Comparison of ENCODE assay signal across 12 cellular contexts in the genomic region with DNA sequence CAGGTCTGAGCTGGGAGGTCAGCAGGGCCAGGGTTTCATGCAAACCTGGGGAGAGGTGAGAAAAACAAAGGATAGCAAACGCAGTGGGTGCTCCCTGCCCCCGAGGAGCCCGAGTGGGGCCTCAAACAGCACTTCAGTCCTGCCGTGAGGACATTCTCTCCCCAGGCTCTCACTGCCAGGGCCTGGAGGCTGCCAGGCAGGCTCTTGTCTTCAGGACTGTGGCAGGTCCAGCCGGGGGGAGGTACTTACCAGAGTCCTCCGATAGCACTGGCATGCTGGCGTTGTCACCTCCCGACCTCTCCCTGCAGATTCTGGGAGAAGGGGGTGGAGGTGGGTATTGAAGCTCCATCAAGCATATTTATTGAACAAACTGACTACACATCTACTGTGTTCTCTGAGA. TPM values are rescaled to one million over a fixed set of nuclear protein-coding genes. Genes with fewer than 3 reads are reported as not detected.
DNase-seq lines count a peak whose midpoint lies in the region; ATAC-seq and TF ChIP-seq lines count a peak whose summit lies in the region.
"Had no signal": no experiment of that assay in that cellular context is flagged by ENCODE, and none has a peak within 500 bp of the region (broad histone marks: within the 10 kb centered on the region; RNA-seq: fewer than 3 reads in every experiment).

No MANE protein-coding gene starts in this region.

- no peak for TF ChIP-seq CTCF in PC-9 (conservative IDR thresholded peaks at IDR 0.05)
- TF ChIP-seq CTCF in neural progenitor cell (IDR thresholded peaks at IDR 0.05), result no peak

- intact Hi-C loops in PC-9 (cut with micrococcal nuclease; ENCODE audit: unreplicated experiment) (no loop called here), Right ventricle myocardium superior (cut with DNase I) (no loop called here)

- no peak overlapping the region for H3K9ac ChIP-seq in neural progenitor cell

- DNase-seq in ELF-1 (ENCODE audit: low read depth, low spot score) (peak; percentile 20), PC-9 (no peak), Right ventricle myocardium superior (peak; percentile 89), neural progenitor cell (ENCODE audit: low spot score) (peak; percentile 27), DMS114 treated with DMSO at 0.1 percent for 48 hours (lab: John Stamatoyannopoulos, UW; ENCODE audit: unreplicated experiment) (no peak), SHP77 (lab: John Stamatoyannopoulos, UW) (no peak), NCI-H526 treated with DMSO at 0.1 percent for 48 hours (lab: John Stamatoyannopoulos, UW) (no peak)
- DNase-seq: effector CD8-positive, alpha-beta T cell; hippocampal formation; KG1; NCI-H2107 had no signal

- peak overlapping the region; percentile 88 for H3K4me3 Mint-ChIP-seq in neural progenitor cell

- peaks cover 7% of the 10 kb centered on the region for H3K36me3 Mint-ChIP-seq in neural progenitor cell

- H3K27ac ChIP-seq in PC-9 (no peak overlapping the region), neural progenitor cell (no peak overlapping the region)

- CTCF ChIA-PET in PC-9 (lab: Charles Lee), result interaction anchor here (0.7 kb wide), 1 partner anchor 70 kb away, joined by 4 read pairs; no protein-coding TSS in a partner anchor

- peaks cover 22% of the 10 kb centered on the region for H3K27me3 Mint-ChIP-seq in neural progenitor cell (ENCODE audit: insufficient read depth, low read depth)

- no peaks in the 10 kb centered on the region for H3K9me2 ChIP-seq in PC-9 (ENCODE audit: insufficient read depth)

- H3K36me3 ChIP-seq in PC-9 (ENCODE audit: low read depth) (peaks cover 7% of the 10 kb centered on the region; the same call in 1 of the 2 replicates), neural progenitor cell (no peaks in the 10 kb centered on the region)

- H3K27ac Mint-ChIP-seq in neural progenitor cell, result no peak overlapping the region

- POLR2A ChIA-PET in PC-9 (lab: Charles Lee; ENCODE audit: unreplicated experiment), result interaction anchor here (0.5 kb wide), 1 partner anchor 106 kb away, joined by 13 read pairs; no protein-coding TSS in a partner anchor

- peaks cover 12% of the 10 kb centered on the region; the same call in 1 of the 2 replicates for H3F3A ChIP-seq in PC-9 (ENCODE audit: insufficient read depth, low read depth)
- peaks cover 20% of the 10 kb centered on the region for H3F3A ChIP-seq in neural progenitor cell (ENCODE audit: low read depth)

- H3K27me3 ChIP-seq in PC-9 (ENCODE audit: insufficient read depth, low read depth) (no peaks in the 10 kb centered on the region), neural progenitor cell (peaks cover 44% of the 10 kb centered on the region)

- peaks cover 26% of the 10 kb centered on the region for H3K4me1 Mint-ChIP-seq in neural progenitor cell

- H3K9me3 Mint-ChIP-seq in neural progenitor cell, result peaks cover 10% of the 10 kb centered on the region

- H3K9me3 ChIP-seq in PC-9 (ENCODE audit: insufficient read depth, low read depth) (no peaks in the 10 kb centered on the region), neural progenitor cell (ENCODE audit: low read depth) (no peaks in the 10 kb centered on the region)

- peak; percentile 73 for ATAC-seq in Right ventricle myocardium superior (ENCODE audit: poor library complexity)

- H3K4me2 ChIP-seq in PC-9 (peak overlapping the region; percentile 84), neural progenitor cell (no peak overlapping the region)

- H4K20me1 ChIP-seq in PC-9 (ENCODE audit: insufficient read depth) (no peaks in the 10 kb centered on the region), neural progenitor cell (ENCODE audit: low read depth) (no peaks in the 10 kb centered on the region)

- H2AFZ ChIP-seq in PC-9, result no peak overlapping the region
- H2AFZ ChIP-seq in neural progenitor cell (replicated peaks), result no peak overlapping the region

- BruUV-seq in PC-9 (replicated peaks; lab: Mats Ljungman, UMichigan), result no TSS peak

- H3K4me3 ChIP-seq in PC-9, result peak overlapping the region; percentile 60; the same call in 1 of the 2 replicates
- H3K4me3 ChIP-seq in neural progenitor cell, result no peak overlapping the region

- H3K4me1 ChIP-seq in PC-9 (replicated peaks; ENCODE audit: insufficient read depth) (peaks cover 10% of the 10 kb centered on the region), neural progenitor cell (peaks cover 8% of the 10 kb centered on the region)

- H3K79me2 ChIP-seq in PC-9 (ENCODE audit: low read depth) (peaks cover 8% of the 10 kb centered on the region; the same call in 1 of the 2 replicates), neural progenitor cell (ENCODE audit: low read depth) (no peaks in the 10 kb centered on the region)

RNA-seq across cellular contexts. Expression of a gene that starts 1.3 kb away (rescaled TPM):
- total RNA-seq in PC-9 (2021) (17.4 and 22.0 TPM in 2 replicates), Right ventricle myocardium superior (48.5 TPM), neural progenitor cell (ENCODE audit: low replicate concordance) (6.1 and 7.0 TPM in 2 replicates)

RNA-seq across cellular contexts. Expression of a gene that starts 15.3 kb away (rescaled TPM):
- total RNA-seq in PC-9 (2021) (not detected in 2 replicates), Right ventricle myocardium superior (17.5 TPM), neural progenitor cell (ENCODE audit: low replicate concordance) (not detected in 2 replicates)

RNA-seq across cellular contexts. Expression of a gene that starts 51.4 kb away (rescaled TPM):
- total RNA-seq in PC-9 (2021) (not detected in 2 replicates), Right ventricle myocardium superior (not detected), neural progenitor cell (ENCODE audit: low replicate concordance) (not detected in 2 replicates)
- total RNA-seq: Daoy had no signal

RNA-seq across cellular contexts. Expression of a gene that starts 52.9 kb away (rescaled TPM):
- total RNA-seq in PC-9 (2021) (37.2 and 38.4 TPM in 2 replicates), Right ventricle myocardium superior (224 TPM), neural progenitor cell (ENCODE audit: low replicate concordance) (18.2 and 20.8 TPM in 2 replicates)

Comparison
In these comparisons a context has a peak if more than half of its experiments do, and no peak if none do; other contexts are left out.
1. DNase-seq: peak in ELF-1 (single experiment), Right ventricle myocardium superior (single experiment) and neural progenitor cell (single experiment); none in PC-9 (0 of 2), DMS114 treated with DMSO at 0.1 percent for 48 hours (single experiment), SHP77 (0 of 2) and NCI-H526 treated with DMSO at 0.1 percent for 48 hours (single experiment).
2. RNA of a gene that starts 15.3 kb away (total RNA-seq): 17.5 TPM in Right ventricle myocardium superior (single experiment); not detected in PC-9 and not detected in neural progenitor cell; every median in the first group is over 10 times any median in the second.